Comparison of ENCODE assay signal across 10 cellular contexts in genomic region chr9:35617548-35617947, GRCh38. TPM values are rescaled to one million over a fixed set of nuclear protein-coding genes. Genes with fewer than 3 reads are reported as not detected.
DNase-seq lines count a peak whose midpoint lies in the region; ATAC-seq, FAIRE-seq and TF ChIP-seq lines count a peak whose summit lies in the region.
"Had no signal": no experiment of that assay in that cellular context is flagged by ENCODE, and none has a peak within 500 bp of the region (broad histone marks: within the 10 kb centered on the region; RNA-seq: fewer than 3 reads in every experiment).

No MANE protein-coding gene starts in this region.

- WGBS in aorta, 2 donors = 71 to 73% methylated on average over 8 of the region's 8 CpGs

- TF ChIP-seq CTCF in activated CD8-positive, alpha-beta T cell treated with anti-CD3 and anti-CD28 coated beads for 36 hours (IDR thresholded peaks at IDR 0.05) = no peak

- H3K27ac Mint-ChIP-seq in T-helper 1 cell treated with Interleukin-12 subunit alpha and Interleukin-12 subunit beta and Interleukin-4 antibody, amounts not matched to agents 30 μg/mL and 1 μg/mL, for 36 hours = peak overlapping the region; percentile 84
- peak overlapping the region; percentile 96 for H3K27ac Mint-ChIP-seq in activated CD8-positive, alpha-beta T cell treated with anti-CD3 and anti-CD28 coated beads for 36 hours
- H3K27ac Mint-ChIP-seq in stimulated activated memory B cell treated with anti-CD40 and anti-IgM and Interleukin-4, amounts not matched to agents 10 μg/mL and 1 μg/mL and 100 μg/mL, for 72 hours = peak overlapping the region; percentile 95

- peaks cover 47% of the 10 kb centered on the region for H3K4me1 Mint-ChIP-seq in T-helper 1 cell treated with Interleukin-12 subunit alpha and Interleukin-12 subunit beta and Interleukin-4 antibody, amounts not matched to agents 30 μg/mL and 1 μg/mL, for 36 hours (ENCODE audit: low read depth)
- peaks cover 53% of the 10 kb centered on the region for H3K4me1 Mint-ChIP-seq in activated CD8-positive, alpha-beta T cell treated with anti-CD3 and anti-CD28 coated beads for 36 hours (ENCODE audit: low read depth)
- H3K4me1 Mint-ChIP-seq in stimulated activated memory B cell treated with anti-CD40 and anti-IgM and Interleukin-4, amounts not matched to agents 10 μg/mL and 1 μg/mL and 100 μg/mL, for 72 hours = peaks cover 93% of the 10 kb centered on the region

- DNase-seq in T-helper 1 cell (no peak), GM12892 (ENCODE audit: insufficient read length) (no peak), anterior cingulate cortex (lab: John Stamatoyannopoulos, UW) (no peak), aorta (no peak)
- no peak for DNase-seq in activated CD8-positive, alpha-beta T cell treated with anti-CD3 and anti-CD28 coated beads for 36 hours
- DNase-seq: 8988T had no signal

- H3K9me3 ChIP-seq in iPS-20b (ENCODE audit: insufficient read depth, low read depth, low read length) (no peaks in the 10 kb centered on the region), aorta (ENCODE audit: control insufficient read depth, low read length) (no peaks in the 10 kb centered on the region)

- H3K27me3 Mint-ChIP-seq in T-helper 1 cell treated with Interleukin-12 subunit alpha and Interleukin-12 subunit beta and Interleukin-4 antibody, amounts not matched to agents 30 μg/mL and 1 μg/mL, for 36 hours (ENCODE audit: low read depth) = peaks cover 11% of the 10 kb centered on the region
- H3K27me3 Mint-ChIP-seq in activated CD8-positive, alpha-beta T cell treated with anti-CD3 and anti-CD28 coated beads for 36 hours = no peaks in the 10 kb centered on the region
- no peaks in the 10 kb centered on the region for H3K27me3 Mint-ChIP-seq in stimulated activated memory B cell treated with anti-CD40 and anti-IgM and Interleukin-4, amounts not matched to agents 10 μg/mL and 1 μg/mL and 100 μg/mL, for 72 hours

- no peaks in the 10 kb centered on the region for H3K36me3 Mint-ChIP-seq in T-helper 1 cell treated with Interleukin-12 subunit alpha and Interleukin-12 subunit beta and Interleukin-4 antibody, amounts not matched to agents 30 μg/mL and 1 μg/mL, for 36 hours (ENCODE audit: low read depth)
- no peaks in the 10 kb centered on the region for H3K36me3 Mint-ChIP-seq in activated CD8-positive, alpha-beta T cell treated with anti-CD3 and anti-CD28 coated beads for 36 hours (ENCODE audit: low read depth)
- peaks cover 29% of the 10 kb centered on the region for H3K36me3 Mint-ChIP-seq in stimulated activated memory B cell treated with anti-CD40 and anti-IgM and Interleukin-4, amounts not matched to agents 10 μg/mL and 1 μg/mL and 100 μg/mL, for 72 hours

- H3K36me3 ChIP-seq in iPS-20b (ENCODE audit: insufficient read depth, low read depth, low read length) (no peaks in the 10 kb centered on the region), aorta (ENCODE audit: control insufficient read depth in 1 of 2, insufficient read depth in 2 of 2, low read length in 1 of 2) (no peaks in the 10 kb centered on the region)

- no peak for ATAC-seq in activated CD8-positive, alpha-beta T cell treated with anti-CD3 and anti-CD28 coated beads for 36 hours
- no peak for ATAC-seq in stimulated activated memory B cell treated with anti-CD40 and anti-IgM and Interleukin-4, amounts not matched to agents 10 μg/mL and 1 μg/mL and 100 μg/mL, for 72 hours
- no peak for ATAC-seq in aorta (ENCODE audit: low FRiP score)

- peak overlapping the region; percentile 79 for H3K9ac ChIP-seq in iPS-20b (ENCODE audit: low read depth, low read length)

- intact Hi-C loops in activated CD8-positive, alpha-beta T cell treated with anti-CD3 and anti-CD28 coated beads for 36 hours (cut with micrococcal nuclease) = no loop called here
- intact Hi-C loops in aorta (cut with DNase I) = no loop called here

- H3K27ac ChIP-seq in iPS-20b (ENCODE audit: low read length) = no peak overlapping the region
- no peak overlapping the region for H3K27ac ChIP-seq in aorta (ENCODE audit: low read depth in 1 of 2, low read length in 2 of 2)

- peak overlapping the region; percentile 77 for H3K4me3 Mint-ChIP-seq in T-helper 1 cell treated with Interleukin-12 subunit alpha and Interleukin-12 subunit beta and Interleukin-4 antibody, amounts not matched to agents 30 μg/mL and 1 μg/mL, for 36 hours
- peak overlapping the region; percentile 86 for H3K4me3 Mint-ChIP-seq in activated CD8-positive, alpha-beta T cell treated with anti-CD3 and anti-CD28 coated beads for 36 hours
- peak overlapping the region; percentile 80 for H3K4me3 Mint-ChIP-seq in stimulated activated memory B cell treated with anti-CD40 and anti-IgM and Interleukin-4, amounts not matched to agents 10 μg/mL and 1 μg/mL and 100 μg/mL, for 72 hours

- no peak for FAIRE-seq in GM12892 (lab: Jason Lieb, UNC)
- FAIRE-seq: colon had no signal

- no peaks in the 10 kb centered on the region for H3K9me3 Mint-ChIP-seq in T-helper 1 cell treated with Interleukin-12 subunit alpha and Interleukin-12 subunit beta and Interleukin-4 antibody, amounts not matched to agents 30 μg/mL and 1 μg/mL, for 36 hours
- H3K9me3 Mint-ChIP-seq in activated CD8-positive, alpha-beta T cell treated with anti-CD3 and anti-CD28 coated beads for 36 hours = no peaks in the 10 kb centered on the region
- no peaks in the 10 kb centered on the region for H3K9me3 Mint-ChIP-seq in stimulated activated memory B cell treated with anti-CD40 and anti-IgM and Interleukin-4, amounts not matched to agents 10 μg/mL and 1 μg/mL and 100 μg/mL, for 72 hours

- TF ChIP-seq POLR2A in GM12892 (IDR thresholded peaks at IDR 0.05; ENCODE audit: low read depth, low read length) = no peak

- H3K4me1 ChIP-seq in iPS-20b (ENCODE audit: insufficient read depth, low read length) (peaks cover 3% of the 10 kb centered on the region; the same call in 1 of the 2 replicates), aorta (ENCODE audit: control insufficient read depth in 1 of 2, insufficient read depth in 2 of 2, low read length in 2 of 2) (no peaks in the 10 kb centered on the region)

- H3K27me3 ChIP-seq in iPS-20b (ENCODE audit: insufficient read depth, low read length) = peaks cover 56% of the 10 kb centered on the region
- no peaks in the 10 kb centered on the region for H3K27me3 ChIP-seq in aorta (ENCODE audit: control insufficient read depth in 1 of 2, insufficient read depth in 2 of 2, low read length in 1 of 2)

- POLR2A ChIA-PET in activated CD8-positive, alpha-beta T cell treated with anti-CD3 and anti-CD28 coated beads for 36 hours (lab: Charles Lee) = interaction anchor here (0.5 to 3.6 kb wide), 6 partner anchors 12 to 74 kb away, joined by 3 to 18 read pairs (median 4); no protein-coding TSS in a partner anchor

- peak overlapping the region; percentile 84 for H3K4me3 ChIP-seq in iPS-20b (ENCODE audit: low read length)
- H3K4me3 ChIP-seq in aorta (ENCODE audit: low read length in 2 of 2) = no peak overlapping the region

- CTCF ChIA-PET in activated CD8-positive, alpha-beta T cell treated with anti-CD3 and anti-CD28 coated beads for 36 hours (lab: Charles Lee) = interaction anchor here (0.6 to 6.8 kb wide), 19 partner anchors 8 to 112 kb away, joined by 3 to 95 read pairs (median 7); partner anchors contain the start of genes ARHGEF39, CCDC107, CREB3 and RMRP

RNA-seq across cellular contexts. Expression of gene CD72, which starts 0.7 kb away (rescaled TPM):
- 10 to 100 TPM; 13.1 to 15.5 TPM for total RNA-seq in activated CD8-positive, alpha-beta T cell treated with anti-CD3 and anti-CD28 coated beads for 36 hours
- 5.5 TPM for polyA plus RNA-seq in GM12892 (2012; ENCODE audit: missing spikeins)
- total RNA-seq in aorta = 10 to 100 TPM in 1 of 2 donors, 1 to 10 TPM in 1; 3.7 to 11.5 TPM
- polyA plus RNA-seq in aorta = 1 to 10 TPM; 1.6 to 3.4 TPM

RNA-seq across cellular contexts. Expression of gene TESK1, which starts 12.5 kb away (rescaled TPM):
- total RNA-seq in activated CD8-positive, alpha-beta T cell treated with anti-CD3 and anti-CD28 coated beads for 36 hours = 10 to 100 TPM; 26.1 to 26.9 TPM
- 6.2 TPM for polyA plus RNA-seq in GM12892 (2012; ENCODE audit: missing spikeins)
- 10 to 100 TPM; 52.1 to 58.2 TPM for total RNA-seq in aorta
- 10 to 100 TPM; 23.8 to 81.0 TPM for polyA plus RNA-seq in aorta

RNA-seq across cellular contexts. Expression of gene SIT1, which starts 33.2 kb away (rescaled TPM):
- total RNA-seq in activated CD8-positive, alpha-beta T cell treated with anti-CD3 and anti-CD28 coated beads for 36 hours = 100 to 1,000 TPM in 1 of 2 experiments, 10 to 100 TPM in 1; 99.9 to 102 TPM
- 24.3 TPM for polyA plus RNA-seq in GM12892 (2012; ENCODE audit: missing spikeins)
- total RNA-seq in aorta = 1 to 10 TPM in 1 of 2 donors, under 1 TPM in 1; 0.65 to 1.3 TPM
- polyA plus RNA-seq in aorta = 1 to 10 TPM; 1.0 to 1.1 TPM

RNA-seq across cellular contexts. Expression of gene RMRP, which starts 40.3 kb away (rescaled TPM):
- total RNA-seq in activated CD8-positive, alpha-beta T cell treated with anti-CD3 and anti-CD28 coated beads for 36 hours = over 10,000 TPM; 13,164 to 13,311 TPM
- polyA plus RNA-seq in GM12892 (2012; ENCODE audit: missing spikeins) = not detected
- over 10,000 TPM; 14,949 to 16,694 TPM for total RNA-seq in aorta
- polyA plus RNA-seq in aorta = not detected

RNA-seq across cellular contexts. Expression of gene CCDC107, which starts 40.5 kb away (rescaled TPM):
- total RNA-seq in activated CD8-positive, alpha-beta T cell treated with anti-CD3 and anti-CD28 coated beads for 36 hours = 10 to 100 TPM; 12.1 to 13.7 TPM
- 12.7 TPM for polyA plus RNA-seq in GM12892 (2012; ENCODE audit: missing spikeins)
- 10 to 100 TPM; 53.7 to 79.6 TPM for total RNA-seq in aorta
- polyA plus RNA-seq in aorta = 100 to 1,000 TPM in 1 of 2 donors, 10 to 100 TPM in 1; 65.7 to 224 TPM

Comparison
In these comparisons a context has a peak if more than half of its experiments do, and no peak if none do; other contexts are left out.
1. RNA of gene SIT1, which starts 33.2 kb away (total RNA-seq): 99.9 to 102 TPM in activated CD8-positive, alpha-beta T cell treated with anti-CD3 and anti-CD28 coated beads for 36 hours; 0.65 to 1.3 TPM in aorta; every median in the first group is over 10 times any median in the second.
2. Peak in every context shown above with its lines, with median percentiles within 50 percentile points of each other: H3K27ac Mint-ChIP-seq and H3K4me3 Mint-ChIP-seq.